In the genomic region with DNA sequence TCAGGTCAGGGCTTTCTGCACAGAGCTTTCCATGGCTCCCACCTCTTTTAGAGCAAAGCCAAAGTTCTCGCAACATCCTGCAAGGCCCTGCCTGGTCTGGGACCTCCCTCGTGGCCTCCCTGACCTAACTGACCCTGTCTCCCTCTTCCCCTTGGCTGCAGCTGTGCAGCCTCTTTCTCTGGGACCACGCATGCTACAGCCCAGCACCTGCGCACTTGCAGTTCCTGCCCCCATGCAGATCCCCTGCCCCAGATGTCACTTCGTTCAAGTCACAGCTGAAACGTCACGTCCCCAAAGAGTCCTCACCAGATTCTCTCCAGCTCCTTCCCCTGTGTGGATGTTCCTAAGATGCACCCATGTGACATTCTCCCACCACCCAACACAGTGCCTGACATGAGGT, we compare ENCODE assay signal across 1 cellular context.
TF ChIP-seq lines count a peak whose summit lies in the region.

No MANE protein-coding gene starts in this region.

TF ChIP-seq in GM23338, 12 proteins besides CTCF, POLR2A, EP300 and RAD21 (continued from another document):
- TF ChIP-seq REST (IDR thresholded peaks at IDR 0.05; ENCODE audit: unreplicated experiment), result no peak
- TF ChIP-seq STAT1 (IDR thresholded peaks at IDR 0.05; ENCODE audit: unreplicated experiment), result no peak
